ENCODE assay signal across 22 cellular contexts in the genomic region with DNA sequence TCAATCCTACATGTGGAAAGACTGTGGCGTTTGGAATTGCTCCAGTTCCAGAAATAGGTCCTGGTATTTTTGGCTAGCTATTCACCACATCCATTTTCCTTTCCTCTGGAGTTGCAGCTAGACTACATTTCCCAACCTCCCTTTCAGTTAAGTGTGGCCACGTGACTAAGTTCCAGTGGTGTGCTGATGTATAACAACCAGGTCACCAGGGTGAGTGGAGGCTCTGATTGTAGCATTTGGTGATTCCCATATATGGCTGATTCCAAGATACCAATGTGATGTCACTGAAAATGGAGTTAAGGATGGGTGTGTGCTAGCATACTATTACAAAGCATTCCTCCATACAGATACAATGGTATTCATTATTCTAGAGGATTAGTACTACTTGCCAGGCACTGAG. TPM values are rescaled to one million over a fixed set of nuclear protein-coding genes. Genes with fewer than 3 reads are reported as not detected.
"Had no signal": no experiment of that assay in that cellular context is flagged by ENCODE, and none has a peak within 500 bp of the region (broad histone marks: within the 10 kb centered on the region; RNA-seq: fewer than 3 reads in every experiment).

No MANE protein-coding gene starts in this region.

- H3K4me3 ChIP-seq: cardiac muscle cell, heart left ventricle, sigmoid colon, spleen, thoracic aorta, upper lobe of left lung had no signal

- H3K27ac ChIP-seq: cardiac muscle cell, heart left ventricle, parathyroid adenoma, sigmoid colon, spleen, thoracic aorta, upper lobe of left lung had no signal

- H3K27me3 ChIP-seq: upper lobe of left lung had no signal

- H3K36me3 ChIP-seq: cardiac muscle cell, heart left ventricle, sigmoid colon, spleen, thoracic aorta, upper lobe of left lung had no signal

- H3K9me3 ChIP-seq: thoracic aorta had no signal

- H3K9ac ChIP-seq: parathyroid adenoma had no signal

- H3K9me3 Mint-ChIP-seq: activated B cell treated with CpG ODN at 0.5 μM for 24 hours; stimulated activated memory B cell treated with anti-CD40 and anti-IgM and Interleukin-4, amounts not matched to agents 10 μg/mL and 1 μg/mL and 100 μg/mL, for 72 hours; T-helper 2 cell treated with Interferon-gamma antibody and Interleukin-4, amounts not matched to agents 5 μg/mL and 100 μg/mL, for 36 hours had no signal

- H3K4me3 Mint-ChIP-seq: activated B cell treated with CpG ODN at 0.5 μM for 24 hours; activated CD4-positive, alpha-beta memory T cell treated with anti-CD3 and anti-CD28 coated beads for 36 hours; activated naive CD8-positive, alpha-beta T cell; dendritic cell treated with granulocyte-macrophage colony-stimulating factor and Interleukin-4, amounts not matched to agents 40 ng/mL and 50 ng/mL, for 4 days; naive thymus-derived CD8-positive, alpha-beta T cell; stimulated activated memory B cell treated with anti-CD40 and anti-IgM and Interleukin-4, amounts not matched to agents 10 μg/mL and 1 μg/mL and 100 μg/mL, for 72 hours; T-helper 2 cell treated with Interferon-gamma antibody and Interleukin-4, amounts not matched to agents 5 μg/mL and 100 μg/mL, for 36 hours had no signal

- H3K36me3 Mint-ChIP-seq: activated CD4-positive, alpha-beta memory T cell treated with anti-CD3 and anti-CD28 coated beads for 36 hours; stimulated activated memory B cell treated with anti-CD40 and anti-IgM and Interleukin-4, amounts not matched to agents 10 μg/mL and 1 μg/mL and 100 μg/mL, for 72 hours had no signal

- H3K4me1 ChIP-seq: heart left ventricle, parathyroid adenoma, sigmoid colon, upper lobe of left lung had no signal

- H3K79me2 ChIP-seq: parathyroid adenoma had no signal

- H3K4me1 Mint-ChIP-seq: activated B cell treated with CpG ODN at 0.5 μM for 24 hours; naive thymus-derived CD8-positive, alpha-beta T cell; stimulated activated memory B cell treated with anti-CD40 and anti-IgM and Interleukin-4, amounts not matched to agents 10 μg/mL and 1 μg/mL and 100 μg/mL, for 72 hours had no signal

- H3K27ac Mint-ChIP-seq: activated B cell treated with CpG ODN at 0.5 μM for 24 hours; activated CD4-positive, alpha-beta memory T cell treated with anti-CD3 and anti-CD28 coated beads for 36 hours; activated naive CD8-positive, alpha-beta T cell; dendritic cell treated with granulocyte-macrophage colony-stimulating factor and Interleukin-4, amounts not matched to agents 40 ng/mL and 50 ng/mL, for 4 days; naive thymus-derived CD8-positive, alpha-beta T cell; stimulated activated memory B cell treated with anti-CD40 and anti-IgM and Interleukin-4, amounts not matched to agents 10 μg/mL and 1 μg/mL and 100 μg/mL, for 72 hours; T-helper 2 cell treated with Interferon-gamma antibody and Interleukin-4, amounts not matched to agents 5 μg/mL and 100 μg/mL, for 36 hours had no signal

- H2AFZ ChIP-seq: parathyroid adenoma had no signal

- DNase-seq: activated B cell treated with CpG ODN at 0.5 μM for 24 hours; activated CD4-positive, alpha-beta memory T cell treated with anti-CD3 and anti-CD28 coated beads for 36 hours; activated CD4-positive, alpha-beta T cell treated with anti-CD3 and anti-CD28 coated beads for 4 hours; activated T-cell treated with anti-CD3 and anti-CD28 coated beads for 4 hours; effector CD8-positive, alpha-beta T cell; heart left ventricle; naive thymus-derived CD8-positive, alpha-beta T cell; sigmoid colon; spleen; stimulated activated CD4-positive, alpha-beta T cell treated with anti-CD3 and anti-CD28 coated beads, Interleukin-4, amount 100 ng/mL, for 4 hours; upper lobe of left lung had no signal

- ATAC-seq: heart left ventricle; naive thymus-derived CD8-positive, alpha-beta T cell; stimulated activated memory B cell treated with anti-CD40 and anti-IgM and Interleukin-4, amounts not matched to agents 10 μg/mL and 1 μg/mL and 100 μg/mL, for 72 hours had no signal

RNA-seq across cellular contexts. Expression of a gene that starts 58.1 kb away (rescaled TPM):
- total RNA-seq: activated B cell treated with CpG ODN at 0.5 μM for 24 hours; activated CD4-positive, alpha-beta memory T cell treated with anti-CD3 and anti-CD28 coated beads for 36 hours; chondrocyte; fibroblast of lung; heart left ventricle; liver; mesenteric fat pad; naive thymus-derived CD8-positive, alpha-beta T cell; sigmoid colon; spleen; thoracic aorta; upper lobe of left lung had no signal
- polyA plus RNA-seq: fibroblast of lung; heart left ventricle; liver; naive thymus-derived CD8-positive, alpha-beta T cell; sigmoid colon; spleen had no signal
